Comparison of ENCODE assay signal across 16 cellular contexts in genomic region chr2:232925769-232926163, GRCh38. TPM values are rescaled to one million over a fixed set of nuclear protein-coding genes. Genes with fewer than 3 reads are reported as not detected.
"Had no signal": no experiment of that assay in that cellular context is flagged by ENCODE, and none has a peak within 500 bp of the region (broad histone marks: within the 10 kb centered on the region; RNA-seq: fewer than 3 reads in every experiment).

No MANE protein-coding gene starts in this region.

- H3K9me3 Mint-ChIP-seq: activated naive CD4-positive, alpha-beta T cell treated with anti-CD3 and anti-CD28 coated beads, Interleukin-2, amount 50 U/mL, for 24 hours; effector memory CD8-positive, alpha-beta T cell; memory B cell; natural killer cell treated with Interleukin-12 subunit alpha and Interleukin-12 subunit beta and Interleukin-15 and Interleukin-18, amount 100 ng/mL, for 72 hours; T-helper 2 cell treated with Interferon-gamma antibody and Interleukin-4, amounts not matched to agents 5 μg/mL and 100 μg/mL, for 36 hours had no signal

- H3K9me3 ChIP-seq: ascending aorta, tibial artery had no signal

- H3K27ac ChIP-seq: ascending aorta, tibial artery had no signal

- DNase-seq: activated CD4-positive, alpha-beta T cell treated with anti-CD3 and anti-CD28 coated beads, Interleukin-2, amount 50 U/mL, for 4 hours; activated gamma-delta T cell; effector memory CD8-positive, alpha-beta T cell; foreskin fibroblast; immature natural killer cell; kidney glomerular epithelial cell; stimulated activated CD4-positive, alpha-beta T cell treated with anti-CD3 and anti-CD28 coated beads, Interleukin-12 subunit alpha, Interleukin-12 subunit beta, amount 100 ng/mL, for 4 hours; stimulated activated CD4-positive, alpha-beta T cell treated with anti-CD3 and anti-CD28 coated beads, Interleukin-1b, Interleukin-23, amount 100 ng/mL, for 48 hours; stimulated activated naive CD4-positive, alpha-beta T cell treated with Interleukin-2 at 50 U/mL for 16 hours; tibial artery had no signal

- H3K27ac Mint-ChIP-seq: effector memory CD8-positive, alpha-beta T cell; immature natural killer cell; memory B cell; natural killer cell treated with Interleukin-12 subunit alpha and Interleukin-12 subunit beta and Interleukin-15 and Interleukin-18, amount 100 ng/mL, for 72 hours; progenitor cell of endocrine pancreas; T-helper 2 cell treated with Interferon-gamma antibody and Interleukin-4, amounts not matched to agents 5 μg/mL and 100 μg/mL, for 36 hours had no signal

- H3K4me3 Mint-ChIP-seq: memory B cell; natural killer cell treated with Interleukin-12 subunit alpha and Interleukin-12 subunit beta and Interleukin-15 and Interleukin-18, amount 100 ng/mL, for 72 hours; T-helper 2 cell treated with Interferon-gamma antibody and Interleukin-4, amounts not matched to agents 5 μg/mL and 100 μg/mL, for 36 hours had no signal

- H3K4me3 ChIP-seq: tibial artery had no signal

- H3K36me3 Mint-ChIP-seq: immature natural killer cell; memory B cell; natural killer cell treated with Interleukin-12 subunit alpha and Interleukin-12 subunit beta and Interleukin-15 and Interleukin-18, amount 100 ng/mL, for 72 hours had no signal

- H3K36me3 ChIP-seq: ascending aorta, tibial artery had no signal

RNA-seq across cellular contexts. Expression of gene SNORC, which starts 55.7 kb away (rescaled TPM):
- total RNA-seq: ascending aorta had no signal
